ENCODE assay signal across 10 cellular contexts in the genomic region with DNA sequence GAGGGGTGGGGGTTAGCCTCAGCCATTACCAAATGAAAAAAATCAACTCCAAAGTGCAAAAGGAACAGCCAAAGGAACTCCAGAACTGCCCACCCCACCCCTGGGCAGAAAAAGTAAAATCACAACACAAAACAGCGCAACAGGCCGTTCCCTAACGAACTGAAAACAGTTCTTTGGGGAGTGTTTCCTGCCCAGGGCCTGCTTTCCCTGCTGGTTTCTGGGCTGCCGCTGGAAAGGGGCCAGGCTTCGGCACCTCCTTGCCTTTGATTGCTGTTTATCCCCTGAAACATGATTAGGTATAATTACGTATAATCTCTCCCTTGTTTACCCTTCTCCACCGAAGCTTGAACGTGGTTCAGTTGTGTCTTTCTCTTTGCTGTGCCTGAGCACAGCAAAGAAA. TPM values are rescaled to one million over a fixed set of nuclear protein-coding genes. Genes with fewer than 3 reads are reported as not detected.
DNase-seq lines count a peak whose midpoint lies in the region; ATAC-seq, FAIRE-seq and TF ChIP-seq lines count a peak whose summit lies in the region.
"Had no signal": no experiment of that assay in that cellular context is flagged by ENCODE, and none has a peak within 500 bp of the region (broad histone marks: within the 10 kb centered on the region; RNA-seq: fewer than 3 reads in every experiment).

No MANE protein-coding gene starts in this region.

- H3K27ac Mint-ChIP-seq in T-helper 2 cell treated with Interferon-gamma antibody and Interleukin-4, amounts not matched to agents 5 μg/mL and 100 μg/mL, for 36 hours = no peak overlapping the region
- H3K27ac Mint-ChIP-seq: activated naive CD8-positive, alpha-beta T cell treated with anti-CD3 and anti-CD28 coated beads, Interleukin-2, amount 50 U/mL, for 24 hours had no signal

- H3K9me3 Mint-ChIP-seq in T-helper 2 cell treated with Interferon-gamma antibody and Interleukin-4, amounts not matched to agents 5 μg/mL and 100 μg/mL, for 36 hours = no peaks in the 10 kb centered on the region
- H3K9me3 Mint-ChIP-seq: activated naive CD8-positive, alpha-beta T cell treated with anti-CD3 and anti-CD28 coated beads, Interleukin-2, amount 50 U/mL, for 24 hours had no signal

- DNase-seq in NCI-H1436 treated with DMSO at 0.1 percent for 48 hours (lab: John Stamatoyannopoulos, UW) = peak; percentile 55
- peak; percentile 14 for DNase-seq in RPMI7951 (ENCODE audit: low read depth)
- no peak for DNase-seq in T-helper 2 cell treated with Interferon-gamma antibody and Interleukin-4, amounts not matched to agents 5 μg/mL and 100 μg/mL, for 36 hours (ENCODE audit: low spot score)
- DNase-seq in foreskin keratinocyte = no peak
- no peak for DNase-seq in amniotic stem cell (lab: John Stamatoyannopoulos, UW)
- DNase-seq: activated naive CD8-positive, alpha-beta T cell treated with anti-CD3 and anti-CD28 coated beads, Interleukin-2, amount 50 U/mL, for 24 hours; H7 had no signal

- no peaks in the 10 kb centered on the region for H3K27me3 ChIP-seq in foreskin keratinocyte

- peaks cover 6% of the 10 kb centered on the region for H3K27me3 Mint-ChIP-seq in T-helper 2 cell treated with Interferon-gamma antibody and Interleukin-4, amounts not matched to agents 5 μg/mL and 100 μg/mL, for 36 hours (ENCODE audit: low read depth)

- peaks cover 21% of the 10 kb centered on the region for H3K4me1 ChIP-seq in foreskin keratinocyte

- ATAC-seq in foreskin keratinocyte (no peak), GM21737 (IDR thresholded peaks at IDR 0.05; ENCODE audit: unreplicated experiment) (no peak)
- ATAC-seq: activated naive CD8-positive, alpha-beta T cell treated with anti-CD3 and anti-CD28 coated beads, Interleukin-2, amount 50 U/mL, for 24 hours had no signal

- TF ChIP-seq CTCF in foreskin keratinocyte (conservative IDR thresholded peaks at IDR 0.05) = no peak

- peak; percentile 60 for FAIRE-seq in islet of Langerhans (lab: Jason Lieb, UNC)

- no peak overlapping the region for H3K4me3 Mint-ChIP-seq in T-helper 2 cell treated with Interferon-gamma antibody and Interleukin-4, amounts not matched to agents 5 μg/mL and 100 μg/mL, for 36 hours
- H3K4me3 Mint-ChIP-seq: activated naive CD8-positive, alpha-beta T cell treated with anti-CD3 and anti-CD28 coated beads, Interleukin-2, amount 50 U/mL, for 24 hours had no signal

- H3K27ac ChIP-seq in temporal lobe (ENCODE audit: low read depth, low read length) (peak overlapping the region; percentile 50), foreskin keratinocyte (no peak overlapping the region)

- H3K36me3 Mint-ChIP-seq in T-helper 2 cell treated with Interferon-gamma antibody and Interleukin-4, amounts not matched to agents 5 μg/mL and 100 μg/mL, for 36 hours (ENCODE audit: low read depth) = no peaks in the 10 kb centered on the region

- H3K4me1 Mint-ChIP-seq in T-helper 2 cell treated with Interferon-gamma antibody and Interleukin-4, amounts not matched to agents 5 μg/mL and 100 μg/mL, for 36 hours (ENCODE audit: low read depth) = no peaks in the 10 kb centered on the region
- H3K4me1 Mint-ChIP-seq: activated naive CD8-positive, alpha-beta T cell treated with anti-CD3 and anti-CD28 coated beads, Interleukin-2, amount 50 U/mL, for 24 hours had no signal

RNA-seq across cellular contexts. Expression of a gene that starts 57.5 kb away (rescaled TPM):
- 4.1 TPM in 2 replicates for total RNA-seq in RPMI7951 (2014; rRNA removed; shearing (Covaris generic))
- total RNA-seq in temporal lobe = 151 TPM
- 11.4 and 13.5 TPM in 2 replicates for total RNA-seq in foreskin keratinocyte
- polyA plus RNA-seq in foreskin keratinocyte = 3.7 and 4.8 TPM in 2 replicates

Comparison
In these comparisons a context has a peak if more than half of its experiments do, and no peak if none do; other contexts are left out.
1. DNase-seq: peak in NCI-H1436 treated with DMSO at 0.1 percent for 48 hours (single experiment) and RPMI7951 (single experiment); none in T-helper 2 cell treated with Interferon-gamma antibody and Interleukin-4, amounts not matched to agents 5 μg/mL and 100 μg/mL, for 36 hours (single experiment), foreskin keratinocyte (0 of 2) and amniotic stem cell (single experiment).
2. RNA of a gene that starts 57.5 kb away (total RNA-seq): 151 TPM in temporal lobe (single experiment); 11.4 to 13.5 TPM in foreskin keratinocyte and 4.1 TPM in RPMI7951; every median in the first group is over 10 times any median in the second.